Comparison of ENCODE assay signal across 8 cellular contexts in genomic region chr17:39199986-39200879, GRCh38. TPM values are rescaled to one million over a fixed set of nuclear protein-coding genes. Genes with fewer than 3 reads are reported as not detected.
DNase-seq lines count a peak whose midpoint lies in the region; ATAC-seq and TF ChIP-seq lines count a peak whose summit lies in the region.

RPL19 (plus strand) TSS chr17:39200283; CDS start chr17:39200345, 62 bp downstream.

- H3K4me3 Mint-ChIP-seq in dendritic cell treated with granulocyte-macrophage colony-stimulating factor and Interleukin-4, amounts not matched to agents 40 ng/mL and 50 ng/mL, for 4 days = peak within 1 kb of the TSS; percentile 92

- TF ChIP-seq CTCF in BJ (IDR thresholded peaks at IDR 0.05; ENCODE audit: insufficient read depth, low read depth, low read length) = no peak

- H3K4me1 Mint-ChIP-seq in dendritic cell treated with granulocyte-macrophage colony-stimulating factor and Interleukin-4, amounts not matched to agents 40 ng/mL and 50 ng/mL, for 4 days (ENCODE audit: low read depth) = peaks cover 43% of the 10 kb centered on the region

- H3K4me3 ChIP-seq in BJ (ENCODE audit: low read depth, low read length) = peak within 1 kb of the TSS; percentile 64

- POLR2A ChIA-PET in BJ (lab: Charles Lee) = interaction anchor here (0.6 to 0.9 kb wide), 6 partner anchors 9 to 750 kb away, joined by 3 to 15 read pairs (median 5); no protein-coding TSS in a partner anchor

- intact Hi-C loops in dendritic cell treated with granulocyte-macrophage colony-stimulating factor and Interleukin-4, amounts not matched to agents 40 ng/mL and 50 ng/mL, for 4 days (cut with micrococcal nuclease) = loop anchor here (5.0 kb wide), 1 partner anchor 33 kb away; the partner anchor contains the start of gene ARL5C

- peaks cover 54% of the 10 kb centered on the region for H3K36me3 Mint-ChIP-seq in dendritic cell treated with granulocyte-macrophage colony-stimulating factor and Interleukin-4, amounts not matched to agents 40 ng/mL and 50 ng/mL, for 4 days (ENCODE audit: low read depth)

- H3K27ac Mint-ChIP-seq in dendritic cell treated with granulocyte-macrophage colony-stimulating factor and Interleukin-4, amounts not matched to agents 40 ng/mL and 50 ng/mL, for 4 days = peak within 1 kb of the TSS; percentile 93

- DNase-seq in BJ (ENCODE audit: low read depth) (peak; percentile 57), NCI-H748 treated with DMSO at 0.1 percent for 48 hours (lab: John Stamatoyannopoulos, UW) (peak; percentile 91), left lobe of liver (ENCODE audit: low spot score) (peak; percentile 89)
- DNase-seq in activated CD4-positive, alpha-beta T cell treated with anti-CD3 and anti-CD28 coated beads, Interleukin-2, amount 50 U/mL, for 1 hour = peak; percentile 79
- peak; percentile 87 to 90 for DNase-seq in stimulated activated CD4-positive, alpha-beta T cell treated with anti-CD3 and anti-CD28 coated beads, Interleukin-2, amount 100 ng/mL, for 24 hours

- peaks cover 2% of the 10 kb centered on the region for H3K27me3 Mint-ChIP-seq in dendritic cell treated with granulocyte-macrophage colony-stimulating factor and Interleukin-4, amounts not matched to agents 40 ng/mL and 50 ng/mL, for 4 days

- H3K27me3 ChIP-seq in BJ (ENCODE audit: control insufficient read depth, insufficient read depth, low read length) = no peaks in the 10 kb centered on the region

- peak; percentile 56 for ATAC-seq in GM19328 (IDR thresholded peaks at IDR 0.05; ENCODE audit: unreplicated experiment)
- peak; percentile 46 for ATAC-seq in HG03558 (IDR thresholded peaks at IDR 0.05; ENCODE audit: extremely low read depth, unreplicated experiment)
- ATAC-seq in left lobe of liver = peak; percentile 87

- CTCF ChIA-PET in BJ (lab: Yijun Ruan, JAX) = interaction anchor here (1.5 to 2.8 kb wide), 4 partner anchors 26 to 44 kb away, joined by 5 to 11 read pairs (median 8); partner anchors contain the start of gene ARL5C

- H3K9me3 Mint-ChIP-seq in dendritic cell treated with granulocyte-macrophage colony-stimulating factor and Interleukin-4, amounts not matched to agents 40 ng/mL and 50 ng/mL, for 4 days = no peaks in the 10 kb centered on the region

- peaks cover 24% of the 10 kb centered on the region for H3K36me3 ChIP-seq in BJ (ENCODE audit: control insufficient read depth, insufficient read depth, low read length)

RNA-seq across cellular contexts. Expression of gene RPL19, which starts in this region (rescaled TPM):
- 1,903 and 2,002 TPM in 2 replicates for polyA plus RNA-seq in BJ (2011; rRNA removed)
- 352 and 471 TPM in 2 replicates for polyA minus RNA-seq in BJ (2011; rRNA and poly(A)+ RNA removed)
- 484 TPM for total RNA-seq in left lobe of liver

Comparison
In these comparisons a context has a peak if more than half of its experiments do, and no peak if none do; other contexts are left out.
1. Peak in every context shown above with its lines: DNase-seq, ATAC-seq and H3K4me3 ChIP-seq.